9 cellular contexts compared by ENCODE assay signal in genomic region chr11:47467372-47467771, GRCh38. TPM values are rescaled to one million over a fixed set of nuclear protein-coding genes. Genes with fewer than 3 reads are reported as not detected.
DNase-seq lines count a peak whose midpoint lies in the region; TF ChIP-seq lines count a peak whose summit lies in the region.
"Had no signal": no experiment of that assay in that cellular context is flagged by ENCODE, and none has a peak within 500 bp of the region (broad histone marks: within the 10 kb centered on the region; RNA-seq: fewer than 3 reads in every experiment).

No MANE protein-coding gene starts in this region.

- no peak for TF ChIP-seq CTCF in Caco-2 (IDR thresholded peaks at IDR 0.05; ENCODE audit: insufficient read depth in 1 of 2, low read depth in 1 of 2, low read length in 1 of 2, severe bottlenecking in 1 of 2, unreplicated experiment in 1 of 2)
- no peak for TF ChIP-seq CTCF in colonic mucosa (IDR thresholded peaks at IDR 0.05)
- no peak for TF ChIP-seq CTCF in ovary (IDR thresholded peaks at IDR 0.05)

- H3K27ac ChIP-seq in colonic mucosa = no peak overlapping the region
- peak overlapping the region; percentile 30 to 48 for H3K27ac ChIP-seq in ovary

- BruUV-seq in Caco-2 (replicated peaks; lab: Mats Ljungman, UMichigan) = no TSS peak

- POLR2A ChIA-PET in Caco-2 (lab: Charles Lee) = no interaction called here

- H3K9me3 ChIP-seq in Caco-2 (no peaks in the 10 kb centered on the region), colonic mucosa (no peaks in the 10 kb centered on the region), ovary (no peaks in the 10 kb centered on the region)

- no peak overlapping the region for H3K4me3 Mint-ChIP-seq in Caco-2 (ENCODE audit: unreplicated experiment)
- H3K4me3 Mint-ChIP-seq: T-helper 1 cell treated with Interleukin-12 subunit alpha and Interleukin-12 subunit beta and Interleukin-4 antibody, amounts not matched to agents 30 μg/mL and 1 μg/mL, for 36 hours had no signal

- peak overlapping the region; percentile 10 for H3K27ac Mint-ChIP-seq in Caco-2 (ENCODE audit: unreplicated experiment)

- peak overlapping the region in 1 of 2 donors; percentile 44 for H3K9ac ChIP-seq in colonic mucosa (ENCODE audit: low read depth in 2 of 2, low read length in 2 of 2)

- no peaks in the 10 kb centered on the region for H3K27me3 ChIP-seq in Caco-2 (replicated peaks; ENCODE audit: control insufficient read depth, insufficient read depth, low read length)
- no peaks in the 10 kb centered on the region for H3K27me3 ChIP-seq in colonic mucosa
- H3K27me3 ChIP-seq in ovary = no peaks in the 10 kb centered on the region

- CTCF ChIA-PET in Caco-2 (lab: Charles Lee) = no interaction called here

- H3K4me1 Mint-ChIP-seq in Caco-2 (ENCODE audit: low read depth, unreplicated experiment) = peaks cover 7% of the 10 kb centered on the region

- no peak for TF ChIP-seq EP300 in ovary (IDR thresholded peaks at IDR 0.05)

- peaks cover 2% of the 10 kb centered on the region; the same call in 1 of the 2 replicates for H3K36me3 ChIP-seq in Caco-2 (ENCODE audit: control insufficient read depth, insufficient read depth, low read length)
- H3K36me3 ChIP-seq in colonic mucosa = peaks cover 17% of the 10 kb centered on the region
- no peaks in the 10 kb centered on the region for H3K36me3 ChIP-seq in ovary

- intact Hi-C loops in Caco-2 (cut with micrococcal nuclease; ENCODE audit: unreplicated experiment) (no loop called here), colonic mucosa (cut with DNase I) (no loop called here), ovary (cut with DNase I) (loop anchor here in 1 of 4 donors (10.0 kb wide), 1 partner anchor 47 kb away; no protein-coding TSS in a partner anchor)

- H3K4me3 ChIP-seq in Caco-2 (ENCODE audit: low read depth, low read length) (no peak overlapping the region), colonic mucosa (no peak overlapping the region), ovary (no peak overlapping the region)

- 76 to 79% (median 79%) methylated on average over 8 of the region's 8 CpGs for WGBS in ovary, 3 donors

- no peak for TF ChIP-seq POLR2A in ovary (IDR thresholded peaks at IDR 0.05)

- peaks cover 82% of the 10 kb centered on the region for H3K36me3 Mint-ChIP-seq in Caco-2 (ENCODE audit: insufficient read depth, unreplicated experiment)

- H3K27me3 Mint-ChIP-seq in Caco-2 (ENCODE audit: insufficient read depth, unreplicated experiment) = no peaks in the 10 kb centered on the region

- DNase-seq in Caco-2 = no peak
- DNase-seq in NCI-H2029 treated with DMSO at 0.1 percent for 48 hours (lab: John Stamatoyannopoulos, UW) = peak; percentile 96
- DNase-seq in colonic mucosa = peak; percentile 68
- peak in 1 of 5 donors; percentile 42 for DNase-seq in ovary
- no peak for DNase-seq in GDM1 (lab: John Stamatoyannopoulos, UW)
- DNase-seq in germinal center (ENCODE audit: low spot score) = no peak
- no peak for DNase-seq in hippocampal formation (lab: John Stamatoyannopoulos, UW)
- DNase-seq in mucosa of gallbladder (ENCODE audit: low spot score) = no peak

- peaks cover 5% of the 10 kb centered on the region; the same call in 1 of the 2 replicates for H3K4me1 ChIP-seq in Caco-2
- peaks cover 8% of the 10 kb centered on the region for H3K4me1 ChIP-seq in colonic mucosa
- peaks cover 12% of the 10 kb centered on the region for H3K4me1 ChIP-seq in ovary (ENCODE audit: insufficient read depth)

- no peaks in the 10 kb centered on the region for H3K9me3 Mint-ChIP-seq in Caco-2 (ENCODE audit: unreplicated experiment)
- H3K9me3 Mint-ChIP-seq: T-helper 1 cell treated with Interleukin-12 subunit alpha and Interleukin-12 subunit beta and Interleukin-4 antibody, amounts not matched to agents 30 μg/mL and 1 μg/mL, for 36 hours had no signal

RNA-seq across cellular contexts. Expression of gene RAPSN, which starts 18.4 kb away (rescaled TPM):
- total RNA-seq in Caco-2 (2022) = 0.93 and 2.0 TPM in 2 replicates
- not detected for total RNA-seq in colonic mucosa
- under 1 TPM in 3 of 7 donors, not detected in 4; 0.23 to 0.43 (median 0.32) TPM for total RNA-seq in ovary
- polyA plus RNA-seq in ovary = under 1 TPM in 1 of 2 donors, not detected in 1; 0.08 TPM
- total RNA-seq in mucosa of gallbladder = 0.35 TPM

RNA-seq across cellular contexts. Expression of gene PSMC3, which starts 41.1 kb away (rescaled TPM):
- total RNA-seq in Caco-2 (2022) (191 and 196 TPM in 2 replicates), colonic mucosa (100 to 1,000 TPM in 1 of 2 donors, 10 to 100 TPM in 1; 74.4 to 152 TPM), ovary (10 to 100 TPM; 60.7 to 89.6 (median 79.4) TPM), mucosa of gallbladder (80.5 TPM)
- 100 to 1,000 TPM; 104 to 267 TPM for polyA plus RNA-seq in ovary

RNA-seq across cellular contexts. Expression of gene SLC39A13, which starts 59.0 kb away (rescaled TPM):
- total RNA-seq in Caco-2 (2022) (27.1 and 30.8 TPM in 2 replicates), colonic mucosa (10 to 100 TPM; 14.3 to 18.6 TPM), ovary (10 to 100 TPM; 38.7 to 60.2 (median 51.7) TPM), mucosa of gallbladder (58.6 TPM)
- 10 to 100 TPM in 1 of 2 donors, 1 to 10 TPM in 1; 2.8 to 54.8 TPM for polyA plus RNA-seq in ovary

Comparison
In these comparisons a context has a peak if more than half of its experiments do, and no peak if none do; other contexts are left out.
1. DNase-seq: peak in NCI-H2029 treated with DMSO at 0.1 percent for 48 hours (single experiment) and colonic mucosa (single experiment); none in Caco-2 (0 of 2), GDM1 (single experiment), germinal center (single experiment), hippocampal formation (0 of 2) and mucosa of gallbladder (single experiment).